3 cellular contexts compared by ENCODE assay signal in genomic region chr14:56119221-56119967, GRCh38.
TF ChIP-seq lines count a peak whose summit lies in the region.

No MANE protein-coding gene starts in this region.

TF ChIP-seq in A549, 52 proteins besides CTCF, POLR2A, EP300 and RAD21:
- TF ChIP-seq ZSCAN20 (CRISPR knock-in tag; IDR thresholded peaks at IDR 0.05) (no peak), RNF2 (IDR thresholded peaks at IDR 0.05; ENCODE audit: borderline replicate concordance, low read depth) (peak; percentile 72; the same call in 1 of the 2 replicates), POLR2AphosphoS2 (conservative IDR thresholded peaks at IDR 0.05; ENCODE audit: low read length) (no peak)

TF ChIP-seq in WTC11, 78 proteins besides CTCF, POLR2A, EP300 and RAD21:
- TF ChIP-seq KAT7 (CRISPR knock-in tag; IDR thresholded peaks at IDR 0.05; ENCODE audit: borderline replicate concordance): 0 out of 2 replicates have a peak, but pooled peaks have one; percentile 22
- TF ChIP-seq NR1H2 (CRISPR knock-in tag; IDR thresholded peaks at IDR 0.05): no peak
TF ChIP-seq in WTC11: peak in this region for 1.

TF ChIP-seq in HepG2, 621 proteins besides CTCF, POLR2A, EP300 and RAD21:
- TF ChIP-seq ZNF510 (CRISPR knock-in tag; IDR thresholded peaks at IDR 0.05; ENCODE audit: low read depth): no peak
- no peak for TF ChIP-seq HHEX (CRISPR knock-in tag; IDR thresholded peaks at IDR 0.05)
- TF ChIP-seq EZH2 (conservative IDR thresholded peaks at IDR 0.05; ENCODE audit: low read depth, low read length): peak; percentile 91; the same call in 1 of the 2 replicates
- TF ChIP-seq, protein P1, sequence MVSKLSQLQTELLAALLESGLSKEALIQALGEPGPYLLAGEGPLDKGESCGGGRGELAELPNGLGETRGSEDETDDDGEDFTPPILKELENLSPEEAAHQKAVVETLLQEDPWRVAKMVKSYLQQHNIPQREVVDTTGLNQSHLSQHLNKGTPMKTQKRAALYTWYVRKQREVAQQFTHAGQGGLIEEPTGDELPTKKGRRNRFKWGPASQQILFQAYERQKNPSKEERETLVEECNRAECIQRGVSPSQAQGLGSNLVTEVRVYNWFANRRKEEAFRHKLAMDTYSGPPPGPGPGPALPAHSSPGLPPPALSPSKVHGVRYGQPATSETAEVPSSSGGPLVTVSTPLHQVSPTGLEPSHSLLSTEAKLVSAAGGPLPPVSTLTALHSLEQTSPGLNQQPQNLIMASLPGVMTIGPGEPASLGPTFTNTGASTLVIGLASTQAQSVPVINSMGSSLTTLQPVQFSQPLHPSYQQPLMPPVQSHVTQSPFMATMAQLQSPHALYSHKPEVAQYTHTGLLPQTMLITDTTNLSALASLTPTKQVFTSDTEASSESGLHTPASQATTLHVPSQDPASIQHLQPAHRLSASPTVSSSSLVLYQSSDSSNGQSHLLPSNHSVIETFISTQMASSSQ (IDR thresholded peaks at IDR 0.05; ENCODE audit: low read depth): no peak
- TF ChIP-seq, protein P1 (CRISPR knock-in tag; IDR thresholded peaks at IDR 0.05; ENCODE audit: borderline replicate concordance): no peak
- 0 out of 2 replicates have a peak, but pooled peaks have one; percentile 12 for TF ChIP-seq ZNF687 (CRISPR knock-in tag; IDR thresholded peaks at IDR 0.05)
- TF ChIP-seq, protein P2, sequence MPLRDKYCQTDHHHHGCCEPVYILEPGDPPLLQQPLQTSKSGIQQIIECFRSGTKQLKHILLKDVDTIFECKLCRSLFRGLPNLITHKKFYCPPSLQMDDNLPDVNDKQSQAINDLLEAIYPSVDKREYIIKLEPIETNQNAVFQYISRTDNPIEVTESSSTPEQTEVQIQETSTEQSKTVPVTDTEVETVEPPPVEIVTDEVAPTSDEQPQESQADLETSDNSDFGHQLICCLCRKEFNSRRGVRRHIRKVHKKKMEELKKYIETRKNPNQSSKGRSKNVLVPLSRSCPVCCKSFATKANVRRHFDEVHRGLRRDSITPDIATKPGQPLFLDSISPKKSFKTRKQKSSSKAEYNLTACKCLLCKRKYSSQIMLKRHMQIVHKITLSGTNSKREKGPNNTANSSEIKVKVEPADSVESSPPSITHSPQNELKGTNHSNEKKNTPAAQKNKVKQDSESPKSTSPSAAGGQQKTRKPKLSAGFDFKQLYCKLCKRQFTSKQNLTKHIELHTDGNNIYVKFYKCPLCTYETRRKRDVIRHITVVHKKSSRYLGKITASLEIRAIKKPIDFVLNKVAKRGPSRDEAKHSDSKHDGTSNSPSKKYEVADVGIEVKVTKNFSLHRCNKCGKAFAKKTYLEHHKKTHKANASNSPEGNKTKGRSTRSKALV (CRISPR knock-in tag; IDR thresholded peaks at IDR 0.05): 0 out of 2 replicates have a peak, but pooled peaks have one; percentile 27
- TF ChIP-seq E2F1 (CRISPR knock-in tag; IDR thresholded peaks at IDR 0.05): no peak
- TF ChIP-seq PHB2 (IDR thresholded peaks at IDR 0.05; ENCODE audit: partially characterized antibody): no peak
- no peak for TF ChIP-seq MIER2 (CRISPR knock-in tag; IDR thresholded peaks at IDR 0.05)
- peak; percentile 16; the same call in 1 of the 2 replicates for TF ChIP-seq ZNF777 (CRISPR knock-in tag; IDR thresholded peaks at IDR 0.05)
- TF ChIP-seq UBTF (CRISPR knock-in tag; IDR thresholded peaks at IDR 0.05): peak; percentile 44; the same call in 1 of the 2 replicates
- TF ChIP-seq TEAD3 (CRISPR knock-in tag; optimal IDR thresholded peaks at IDR 0.05; ENCODE audit: borderline replicate concordance): no peak
- peak; percentile 6 for TF ChIP-seq HNRNPK (IDR thresholded peaks at IDR 0.05; ENCODE audit: low read depth, low read length, poor library complexity, severe bottlenecking)
- peak; percentile 20; the same call in 1 of the 2 replicates for TF ChIP-seq GABPB1 (CRISPR knock-in tag; IDR thresholded peaks at IDR 0.05)
- 0 out of 2 replicates have a peak, but pooled peaks have one; percentile 43 for TF ChIP-seq MTF2 (CRISPR knock-in tag; IDR thresholded peaks at IDR 0.05; ENCODE audit: borderline replicate concordance)
- no peak for TF ChIP-seq TRIM24 (CRISPR knock-in tag; IDR thresholded peaks at IDR 0.05)
- no peak for TF ChIP-seq ZNF225 (CRISPR knock-in tag; IDR thresholded peaks at IDR 0.05)
- TF ChIP-seq REL (CRISPR knock-in tag; conservative IDR thresholded peaks at IDR 0.05): no peak
- no peak for TF ChIP-seq ZNF761 (CRISPR knock-in tag; conservative IDR thresholded peaks at IDR 0.05)
